ENCODE assay signal across 8 cellular contexts in genomic region chr1:3898994-3899775, GRCh38. TPM values are rescaled to one million over a fixed set of nuclear protein-coding genes. Genes with fewer than 3 reads are reported as not detected.
A peak's percentile ranks its signal among the peaks of the same experiment; 100 is the strongest.
DNase-seq lines count a peak whose midpoint lies in the region; ATAC-seq and TF ChIP-seq lines count a peak whose summit lies in the region.

No MANE protein-coding gene starts in this region.

- CTCF ChIA-PET in Caco-2 (lab: Charles Lee), result interaction anchor here (0.7 to 1.0 kb wide), 3 partner anchors 12 to 89 kb away, joined by 5 to 12 read pairs (median 6); partner anchors contain the start of genes CEP104 and DFFB

- H3K36me3 Mint-ChIP-seq in Caco-2 (ENCODE audit: insufficient read depth, unreplicated experiment), result peaks cover 6% of the 10 kb centered on the region

- H3K27ac ChIP-seq in lower lobe of right lung (peak overlapping the region; percentile 96), uterus (peak overlapping the region; percentile 98 to 99)

- H3K9me3 ChIP-seq in Caco-2, result no peaks in the 10 kb centered on the region
- H3K9me3 ChIP-seq in lower lobe of right lung, result peaks cover 6% of the 10 kb centered on the region
- H3K9me3 ChIP-seq in uterus, result no peaks in the 10 kb centered on the region

- BruUV-seq in Caco-2 (replicated peaks; lab: Mats Ljungman, UMichigan), result no TSS peak

- H3K27me3 ChIP-seq in Caco-2 (replicated peaks; ENCODE audit: control insufficient read depth, insufficient read depth, low read length) (no peaks in the 10 kb centered on the region), lower lobe of right lung (ENCODE audit: low read depth) (no peaks in the 10 kb centered on the region), uterus (no peaks in the 10 kb centered on the region)

- H3K36me3 ChIP-seq in Caco-2 (ENCODE audit: control insufficient read depth, insufficient read depth, low read length) (no peaks in the 10 kb centered on the region), lower lobe of right lung (no peaks in the 10 kb centered on the region), uterus (no peaks in the 10 kb centered on the region)

- H3K4me1 ChIP-seq in Caco-2, result no peaks in the 10 kb centered on the region; the same call in 1 of the 2 replicates
- H3K4me1 ChIP-seq in lower lobe of right lung, result peaks cover 13% of the 10 kb centered on the region
- H3K4me1 ChIP-seq in uterus, result no peaks in the 10 kb centered on the region

- H3K9me3 Mint-ChIP-seq in Caco-2 (ENCODE audit: unreplicated experiment), result no peaks in the 10 kb centered on the region

- intact Hi-C loops in Caco-2 (cut with micrococcal nuclease; ENCODE audit: unreplicated experiment), result no loop called here
- intact Hi-C loops in lower lobe of right lung (cut with DNase I), result no loop called here
- intact Hi-C loops in uterus (cut with DNase I; ENCODE audit: low total_unique reads), result no loop called here

- DNase-seq in Caco-2 (no peak), HuH-7 (ENCODE audit: low spot score) (peak; percentile 33), astrocyte of the spinal cord (ENCODE audit: low read depth, low spot score) (no peak), lower lobe of right lung (no peak), uterus (peak in 1 of 2 donors; percentile 24), hypothalamus (lab: John Stamatoyannopoulos, UW) (no peak), occipital lobe (lab: John Stamatoyannopoulos, UW) (no peak)
- no peak for DNase-seq in activated CD8-positive, alpha-beta memory T cell treated with anti-CD3 and anti-CD28 coated beads, Interleukin-2, amount 50 U/mL, for 4 hours

- no peak for ATAC-seq in lower lobe of right lung

- TF ChIP-seq CTCF in Caco-2 (IDR thresholded peaks at IDR 0.05; ENCODE audit: insufficient read depth in 1 of 2, low read depth in 1 of 2, low read length in 1 of 2, severe bottlenecking in 1 of 2, unreplicated experiment in 1 of 2), result peak in 1 of 2 experiments; percentile 37
- peak; percentile 23 for TF ChIP-seq CTCF in astrocyte of the spinal cord (IDR thresholded peaks at IDR 0.05; ENCODE audit: low read depth, low read length)
- no peak for TF ChIP-seq CTCF in lower lobe of right lung (IDR thresholded peaks at IDR 0.05)
- no peak for TF ChIP-seq CTCF in uterus (IDR thresholded peaks at IDR 0.05)

- H3K4me3 ChIP-seq in Caco-2 (ENCODE audit: low read depth, low read length) (peak overlapping the region; percentile 74), astrocyte of the spinal cord (ENCODE audit: low read depth, low read length) (peak overlapping the region; percentile 90), lower lobe of right lung (peak overlapping the region; percentile 99), uterus (peak overlapping the region; percentile 90 to 100)

- POLR2A ChIA-PET in Caco-2 (lab: Charles Lee), result interaction anchor here (0.7 to 0.8 kb wide), 2 partner anchors 34 to 885 kb away, joined by 3 to 9 read pairs; no protein-coding TSS in a partner anchor

- no peaks in the 10 kb centered on the region for H3K27me3 Mint-ChIP-seq in Caco-2 (ENCODE audit: insufficient read depth, unreplicated experiment)

- no peak for TF ChIP-seq POLR2A in uterus (IDR thresholded peaks at IDR 0.05)

- in situ Hi-C loops in astrocyte of the spinal cord (cut with HindIII; ENCODE audit: low sequenced_read_pairs), result no loop called here

- peaks cover 7% of the 10 kb centered on the region for H3K4me1 Mint-ChIP-seq in Caco-2 (ENCODE audit: low read depth, unreplicated experiment)

- H3K4me3 Mint-ChIP-seq in Caco-2 (ENCODE audit: unreplicated experiment), result peak overlapping the region; percentile 81

- H3K27ac Mint-ChIP-seq in Caco-2 (ENCODE audit: unreplicated experiment), result no peak overlapping the region

RNA-seq across cellular contexts. Expression of gene C1orf174, which starts 0.9 kb away (rescaled TPM):
- 19.0 and 19.2 TPM in 2 replicates for total RNA-seq in Caco-2 (2022)
- 19.8 TPM for total RNA-seq in lower lobe of right lung
- 10 to 100 TPM in 2 of 4 donors, 1 to 10 TPM in 2; 6.4 to 41.9 (median 17.5) TPM for total RNA-seq in uterus
- total RNA-seq in occipital lobe, result 17.3 TPM

RNA-seq across cellular contexts. Expression of gene DFFB, which starts 41.9 kb away (rescaled TPM):
- 7.1 and 7.7 TPM in 2 replicates for total RNA-seq in Caco-2 (2022)
- 10.6 TPM for total RNA-seq in lower lobe of right lung
- 10 to 100 TPM in 2 of 4 donors, 1 to 10 TPM in 1, under 1 TPM in 1; 0.51 to 17.9 (median 9.3) TPM for total RNA-seq in uterus
- 12.6 TPM for total RNA-seq in occipital lobe

RNA-seq across cellular contexts. Expression of gene CEP104, which starts 42.2 kb away (rescaled TPM):
- total RNA-seq in Caco-2 (2022) (35.6 and 36.0 TPM in 2 replicates), lower lobe of right lung (53.9 TPM), uterus (10 to 100 TPM; 10.5 to 43.2 (median 22.1) TPM), occipital lobe (16.7 TPM)
